25 cellular contexts compared by ENCODE assay signal in genomic region chr18:53526092-53526491, GRCh38.
"Had no signal": no experiment of that assay in that cellular context is flagged by ENCODE, and none has a peak within 500 bp of the region (broad histone marks: within the 10 kb centered on the region; RNA-seq: fewer than 3 reads in every experiment).

No MANE protein-coding gene starts in this region.

- H3K9me3 ChIP-seq: ovary, right lobe of liver, stomach, thoracic aorta, thyroid gland, upper lobe of left lung, vagina had no signal

- H3K27me3 ChIP-seq: neural progenitor cell, ovary, right lobe of liver, spleen, stomach, thyroid gland, tibial nerve, upper lobe of left lung, vagina had no signal

- H3K4me1 ChIP-seq: neural progenitor cell, parathyroid adenoma, psoas muscle, right lobe of liver, spleen, stomach, thyroid gland, tibial nerve, upper lobe of left lung, vagina had no signal

- H3K36me3 ChIP-seq: neural progenitor cell, ovary, right lobe of liver, spleen, stomach, thoracic aorta, thyroid gland, tibial nerve, upper lobe of left lung, vagina had no signal

- H2AFZ ChIP-seq: neural progenitor cell, parathyroid adenoma had no signal

- H3K9ac ChIP-seq: neural progenitor cell, parathyroid adenoma had no signal

- H3K4me3 ChIP-seq: neural progenitor cell, ovary, psoas muscle, right lobe of liver, skin epidermis, smooth muscle cell, spleen, stomach, thoracic aorta, thyroid gland, tibial nerve, upper lobe of left lung, vagina had no signal

- H3K4me2 ChIP-seq: neural progenitor cell, smooth muscle cell had no signal

- H3K27ac ChIP-seq: neural progenitor cell, ovary, parathyroid adenoma, psoas muscle, right lobe of liver, skin epidermis, spleen, stomach, thoracic aorta, thyroid gland, tibial nerve, upper lobe of left lung, vagina had no signal

- DNase-seq: naive thymus-derived CD4-positive, alpha-beta T cell; natural killer cell; occipital lobe; ovary; psoas muscle; right cardiac atrium; right lobe of liver; spleen; stimulated activated CD4-positive, alpha-beta T cell treated with anti-CD3 and anti-CD28 coated beads, Interleukin-12 subunit alpha, Interleukin-12 subunit beta, amount 100 ng/mL, for 4 hours; stimulated activated CD4-positive, alpha-beta T cell treated with anti-CD3 and anti-CD28 coated beads, Interleukin-1b, Interleukin-23, amount 100 ng/mL, for 48 hours; stimulated activated CD4-positive, alpha-beta T cell treated with anti-CD3 and anti-CD28 coated beads, Interleukin-4, amount 100 ng/mL, for 1 hour; stimulated activated CD4-positive, alpha-beta T cell treated with anti-CD3 and anti-CD28 coated beads, Interleukin-4, amount 100 ng/mL, for 4 hours; stimulated activated CD8-positive, alpha-beta memory T cell treated with anti-CD3 and anti-CD28 coated beads, Interleukin-4, amount 100 ng/mL, for 48 hours; stimulated activated naive CD4-positive, alpha-beta T cell treated with Interleukin-2 at 50 U/mL for 16 hours; stomach; thyroid gland; trophoblast cell; upper lobe of left lung had no signal

- H3K79me2 ChIP-seq: parathyroid adenoma had no signal
